12 cellular contexts compared by ENCODE assay signal in genomic region chr9:70587143-70587710, GRCh38.
DNase-seq lines count a peak whose midpoint lies in the region; ATAC-seq and TF ChIP-seq lines count a peak whose summit lies in the region.
"Had no signal": no experiment of that assay in that cellular context is flagged by ENCODE, and none has a peak within 500 bp of the region (broad histone marks: within the 10 kb centered on the region; RNA-seq: fewer than 3 reads in every experiment).

No MANE protein-coding gene starts in this region.

- no peak overlapping the region for H3K27ac Mint-ChIP-seq in activated CD4-positive, alpha-beta T cell treated with anti-CD3 and anti-CD28 coated beads, Interleukin-2, amount 10 ng/mL, durations not matched to agents 24 days and 14 days
- H3K27ac Mint-ChIP-seq: CD14-positive monocyte had no signal

- peak; percentile 74 for DNase-seq in AG10803 (ENCODE audit: low read depth)
- peak; percentile 54 for DNase-seq in foreskin melanocyte
- DNase-seq in psoas muscle: no peak
- no peak for DNase-seq in NCI-H2107 treated with DMSO at 0.1 percent for 48 hours (lab: John Stamatoyannopoulos, UW; ENCODE audit: unreplicated experiment)
- DNase-seq in left colon: no peak
- no peak for DNase-seq in activated CD4-positive, alpha-beta T cell treated with anti-CD3 and anti-CD28 coated beads, Interleukin-2, amount 10 ng/mL, durations not matched to agents 24 days and 14 days
- DNase-seq: activated gamma-delta T cell, NCI-H510A treated with DMSO at 0.1 percent for 48 hours had no signal

- WGBS in adipose tissue, 3 donors: 43 to 65% (median 48%) methylated on average over 3 of the region's 3 CpGs
- 2 to 19% (median 5%) methylated on average over 3 of the region's 3 CpGs for WGBS in psoas muscle, 3 donors

- peaks cover 30% of the 10 kb centered on the region for H3K4me1 ChIP-seq in psoas muscle

- ATAC-seq in psoas muscle (peak; percentile 81 to 93 (median 90)), GM18517 (IDR thresholded peaks at IDR 0.05; ENCODE audit: unreplicated experiment) (no peak), left colon (no peak)

- TF ChIP-seq CTCF in AG10803 (conservative IDR thresholded peaks at IDR 0.05; ENCODE audit: low read length) (no peak), psoas muscle (IDR thresholded peaks at IDR 0.05) (no peak)

- no peaks in the 10 kb centered on the region for H3K36me3 Mint-ChIP-seq in activated CD4-positive, alpha-beta T cell treated with anti-CD3 and anti-CD28 coated beads, Interleukin-2, amount 10 ng/mL, durations not matched to agents 24 days and 14 days (ENCODE audit: low read depth)
- H3K36me3 Mint-ChIP-seq: CD14-positive monocyte had no signal

- intact Hi-C loops in psoas muscle (cut with DNase I) (loop anchor here in 1 of 2 donors (5.0 to 10.0 kb wide), 2 partner anchors 75 to 92 kb away; no protein-coding TSS in a partner anchor), left colon (cut with DNase I, micrococcal nuclease) (loop anchor here in 1 of 2 donors (10.0 kb wide), 1 partner anchor 92 kb away; no protein-coding TSS in a partner anchor)
- intact Hi-C loops in activated CD4-positive, alpha-beta T cell treated with anti-CD3 and anti-CD28 coated beads, Interleukin-2, amount 10 ng/mL, durations not matched to agents 24 days and 14 days (cut with micrococcal nuclease): no loop called here

- no peak overlapping the region for H3K4me3 Mint-ChIP-seq in activated CD4-positive, alpha-beta T cell treated with anti-CD3 and anti-CD28 coated beads, Interleukin-2, amount 10 ng/mL, durations not matched to agents 24 days and 14 days
- H3K4me3 Mint-ChIP-seq: CD14-positive monocyte, neural crest cell had no signal

- no peaks in the 10 kb centered on the region for H3K9me3 ChIP-seq in psoas muscle

- H3K4me3 ChIP-seq in AG10803 (ENCODE audit: low read length) (no peak overlapping the region), psoas muscle (peak overlapping the region; percentile 24)

- no peaks in the 10 kb centered on the region for H3K36me3 ChIP-seq in psoas muscle (ENCODE audit: insufficient read depth in 1 of 2, low read depth in 1 of 2)

- H3K4me1 Mint-ChIP-seq in activated CD4-positive, alpha-beta T cell treated with anti-CD3 and anti-CD28 coated beads, Interleukin-2, amount 10 ng/mL, durations not matched to agents 24 days and 14 days: peaks cover under 1% of the 10 kb centered on the region
- H3K4me1 Mint-ChIP-seq: CD14-positive monocyte, neural crest cell had no signal

- H3K27me3 ChIP-seq in psoas muscle (ENCODE audit: insufficient read depth in 3 of 3, low read length in 2 of 3): no peaks in the 10 kb centered on the region

- H3K9me3 Mint-ChIP-seq in activated CD4-positive, alpha-beta T cell treated with anti-CD3 and anti-CD28 coated beads, Interleukin-2, amount 10 ng/mL, durations not matched to agents 24 days and 14 days: no peaks in the 10 kb centered on the region
- H3K9me3 Mint-ChIP-seq: CD14-positive monocyte, neural crest cell had no signal

- no peaks in the 10 kb centered on the region for H3K27me3 Mint-ChIP-seq in activated CD4-positive, alpha-beta T cell treated with anti-CD3 and anti-CD28 coated beads, Interleukin-2, amount 10 ng/mL, durations not matched to agents 24 days and 14 days

- peak overlapping the region; percentile 1 for H3K27ac ChIP-seq in adipose tissue (ENCODE audit: low read depth, low read length)
- peak overlapping the region; percentile 82 for H3K27ac ChIP-seq in psoas muscle

Comparison
In these comparisons a context has a peak if more than half of its experiments do, and no peak if none do; other contexts are left out.
1. DNase-seq: peak in AG10803 (single experiment) and foreskin melanocyte (single experiment); none in psoas muscle (0 of 2), NCI-H2107 treated with DMSO at 0.1 percent for 48 hours (single experiment), left colon (0 of 2) and activated CD4-positive, alpha-beta T cell treated with anti-CD3 and anti-CD28 coated beads, Interleukin-2, amount 10 ng/mL, durations not matched to agents 24 days and 14 days (single experiment).
2. ATAC-seq: peak in psoas muscle (4 of 4); none in GM18517 (single experiment) and left colon (single experiment).